In the genomic region with DNA sequence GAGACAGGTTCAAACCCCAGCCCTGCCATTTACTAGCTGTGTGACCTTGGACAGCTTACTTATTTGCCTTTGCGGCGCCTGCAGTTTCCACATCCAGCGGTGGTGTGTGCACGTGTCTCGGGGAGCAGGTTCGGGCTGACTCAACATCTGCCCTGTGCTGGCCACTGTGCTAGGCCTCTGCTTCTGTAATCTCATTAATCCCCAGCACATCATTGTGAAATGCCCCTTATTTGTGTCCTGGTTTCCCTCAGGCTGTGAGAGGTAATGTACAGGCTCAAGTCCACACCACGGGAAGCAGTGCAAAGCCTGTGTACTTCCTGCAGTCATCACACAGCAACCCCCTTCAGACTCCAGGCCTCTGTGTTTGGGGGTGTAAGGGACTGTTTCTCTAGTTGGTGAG, we compare ENCODE assay signal across 1 cellular context.
A peak's percentile ranks its signal among the peaks of the same experiment; 100 is the strongest.
TF ChIP-seq lines count a peak whose summit lies in the region.

No MANE protein-coding gene starts in this region.

TF ChIP-seq in HepG2, 621 proteins besides CTCF, POLR2A, EP300 and RAD21:
- TF ChIP-seq CEBPG (CRISPR knock-in tag; IDR thresholded peaks at IDR 0.05) = peak; percentile 36; the same call in 1 of the 2 replicates
- TF ChIP-seq, protein P1, sequence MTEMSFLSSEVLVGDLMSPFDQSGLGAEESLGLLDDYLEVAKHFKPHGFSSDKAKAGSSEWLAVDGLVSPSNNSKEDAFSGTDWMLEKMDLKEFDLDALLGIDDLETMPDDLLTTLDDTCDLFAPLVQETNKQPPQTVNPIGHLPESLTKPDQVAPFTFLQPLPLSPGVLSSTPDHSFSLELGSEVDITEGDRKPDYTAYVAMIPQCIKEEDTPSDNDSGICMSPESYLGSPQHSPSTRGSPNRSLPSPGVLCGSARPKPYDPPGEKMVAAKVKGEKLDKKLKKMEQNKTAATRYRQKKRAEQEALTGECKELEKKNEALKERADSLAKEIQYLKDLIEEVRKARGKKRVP (CRISPR knock-in tag; IDR thresholded peaks at IDR 0.05) = peak in 1 of 2 experiments; percentile 53; a peak in 1 of 4 replicates
- TF ChIP-seq ZFX (CRISPR knock-in tag; IDR thresholded peaks at IDR 0.05; ENCODE audit: low read depth) = peak; percentile 45; the same call in 1 of the 2 replicates
- peak; percentile 47; the same call in 1 of the 2 replicates for TF ChIP-seq CEBPB (IDR thresholded peaks at IDR 0.05; ENCODE audit: borderline replicate concordance, low read depth, low read length)
- no peak for TF ChIP-seq RARA (CRISPR knock-in tag; IDR thresholded peaks at IDR 0.05)
- TF ChIP-seq FOSL2 (CRISPR knock-in tag; IDR thresholded peaks at IDR 0.05) = peak; percentile 52; the same call in 1 of the 2 replicates
- no peak for TF ChIP-seq CHD2 (IDR thresholded peaks at IDR 0.05; ENCODE audit: low read depth, low read length)
- peak; percentile 45 for TF ChIP-seq ZNF687 (CRISPR knock-in tag; IDR thresholded peaks at IDR 0.05)
- peak; percentile 56 for TF ChIP-seq ZFY (CRISPR knock-in tag; IDR thresholded peaks at IDR 0.05)
- TF ChIP-seq PLSCR1 (CRISPR knock-in tag; IDR thresholded peaks at IDR 0.05; ENCODE audit: borderline replicate concordance) = no peak
- TF ChIP-seq TBX2 (CRISPR knock-in tag; IDR thresholded peaks at IDR 0.05; ENCODE audit: borderline replicate concordance) = 0 out of 2 replicates have a peak, but pooled peaks have one; percentile 20
- TF ChIP-seq, protein P2, sequence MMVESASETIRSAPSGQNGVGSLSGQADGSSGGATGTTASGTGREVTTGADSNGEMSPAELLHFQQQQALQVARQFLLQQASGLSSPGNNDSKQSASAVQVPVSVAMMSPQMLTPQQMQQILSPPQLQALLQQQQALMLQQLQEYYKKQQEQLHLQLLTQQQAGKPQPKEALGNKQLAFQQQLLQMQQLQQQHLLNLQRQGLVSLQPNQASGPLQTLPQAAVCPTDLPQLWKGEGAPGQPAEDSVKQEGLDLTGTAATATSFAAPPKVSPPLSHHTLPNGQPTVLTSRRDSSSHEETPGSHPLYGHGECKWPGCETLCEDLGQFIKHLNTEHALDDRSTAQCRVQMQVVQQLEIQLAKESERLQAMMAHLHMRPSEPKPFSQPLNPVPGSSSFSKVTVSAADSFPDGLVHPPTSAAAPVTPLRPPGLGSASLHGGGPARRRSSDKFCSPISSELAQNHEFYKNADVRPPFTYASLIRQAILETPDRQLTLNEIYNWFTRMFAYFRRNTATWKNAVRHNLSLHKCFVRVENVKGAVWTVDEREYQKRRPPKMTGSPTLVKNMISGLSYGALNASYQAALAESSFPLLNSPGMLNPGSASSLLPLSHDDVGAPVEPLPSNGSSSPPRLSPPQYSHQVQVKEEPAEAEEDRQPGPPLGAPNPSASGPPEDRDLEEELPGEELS (CRISPR knock-in tag; IDR thresholded peaks at IDR 0.05) = 0 out of 2 replicates have a peak, but pooled peaks have one; percentile 15
- TF ChIP-seq PHF20 (CRISPR knock-in tag; IDR thresholded peaks at IDR 0.05) = no peak
- TF ChIP-seq, protein P3, sequence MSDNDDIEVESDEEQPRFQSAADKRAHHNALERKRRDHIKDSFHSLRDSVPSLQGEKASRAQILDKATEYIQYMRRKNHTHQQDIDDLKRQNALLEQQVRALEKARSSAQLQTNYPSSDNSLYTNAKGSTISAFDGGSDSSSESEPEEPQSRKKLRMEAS (IDR thresholded peaks at IDR 0.05) = 0 out of 2 replicates have a peak, but pooled peaks have one; percentile 48
- TF ChIP-seq MYC (CRISPR knock-in tag; IDR thresholded peaks at IDR 0.05; ENCODE audit: borderline replicate concordance) = peak; percentile 34; the same call in 1 of the 2 replicates
- peak; percentile 41; the same call in 1 of the 2 replicates for TF ChIP-seq PITX1 (CRISPR knock-in tag; IDR thresholded peaks at IDR 0.05)
- TF ChIP-seq UBTF (CRISPR knock-in tag; IDR thresholded peaks at IDR 0.05) = 0 out of 2 replicates have a peak, but pooled peaks have one; percentile 16
- TF ChIP-seq BHLHE40 (IDR thresholded peaks at IDR 0.05; ENCODE audit: low read length) = peak; percentile 87
- TF ChIP-seq SOX6 (IDR thresholded peaks at IDR 0.05) = no peak
- TF ChIP-seq SOX6 (CRISPR knock-in tag; IDR thresholded peaks at IDR 0.05) = peak; percentile 14; the same call in 1 of the 2 replicates
- no peak for TF ChIP-seq KMT2B (CRISPR knock-in tag; IDR thresholded peaks at IDR 0.05)
- TF ChIP-seq ZBTB42 (CRISPR knock-in tag; IDR thresholded peaks at IDR 0.05) = peak; percentile 76; the same call in 1 of the 2 replicates
- peak; percentile 37; the same call in 1 of the 2 replicates for TF ChIP-seq ZNF292 (CRISPR knock-in tag; IDR thresholded peaks at IDR 0.05; ENCODE audit: borderline replicate concordance, low read depth)
- TF ChIP-seq TOE1 (CRISPR knock-in tag; IDR thresholded peaks at IDR 0.05) = no peak
- TF ChIP-seq ZNF768 (CRISPR knock-in tag; IDR thresholded peaks at IDR 0.05) = peak; percentile 43
- 0 out of 2 replicates have a peak, but pooled peaks have one; percentile 27 for TF ChIP-seq ZNF264 (CRISPR knock-in tag; IDR thresholded peaks at IDR 0.05)
- peak; percentile 33; the same call in 1 of the 2 replicates for TF ChIP-seq HNF4A (CRISPR knock-in tag; IDR thresholded peaks at IDR 0.05)
